In the genomic region with DNA sequence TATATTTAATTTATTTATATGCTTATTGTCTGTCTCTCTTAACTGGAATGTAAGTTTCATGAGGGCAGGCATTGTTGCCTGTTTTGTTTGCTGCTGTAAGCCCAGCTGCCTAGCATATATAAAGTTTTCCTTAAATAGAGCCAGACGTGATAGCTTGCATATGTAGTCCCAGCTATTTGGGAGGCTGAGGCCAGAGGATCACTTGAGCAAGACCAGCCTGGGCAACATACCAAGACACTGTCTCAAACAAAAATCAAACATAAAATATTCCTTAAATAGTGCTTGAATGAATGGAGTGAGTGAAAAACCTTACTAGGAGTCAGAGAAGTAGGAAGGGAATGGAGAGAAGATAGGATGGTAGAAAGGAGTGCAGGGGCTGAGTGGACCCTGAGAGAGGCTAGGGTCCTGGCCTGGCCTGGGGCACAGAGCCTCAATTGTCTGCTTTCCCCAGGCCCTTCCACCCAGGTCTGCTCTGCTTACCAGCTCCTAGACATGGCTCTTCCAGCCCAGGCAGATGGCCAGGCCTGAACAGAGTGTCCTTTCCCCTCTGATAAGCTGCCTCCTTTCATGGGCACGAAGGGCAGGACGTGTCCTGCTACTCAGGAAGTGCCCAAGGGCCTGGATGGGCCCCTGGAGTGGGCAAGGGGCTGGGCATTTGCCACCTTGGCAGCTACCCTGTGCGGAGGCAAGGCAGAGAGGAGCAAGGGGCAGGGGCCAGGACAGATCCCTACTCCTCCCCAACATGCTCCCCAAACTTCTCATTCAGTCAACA, we compare ENCODE assay signal across 15 cellular contexts. TPM values are rescaled to one million over a fixed set of nuclear protein-coding genes. Genes with fewer than 3 reads are reported as not detected.
DNase-seq lines count a peak whose midpoint lies in the region; ATAC-seq, FAIRE-seq and TF ChIP-seq lines count a peak whose summit lies in the region.
"Had no signal": no experiment of that assay in that cellular context is flagged by ENCODE, and none has a peak within 500 bp of the region (broad histone marks: within the 10 kb centered on the region; RNA-seq: fewer than 3 reads in every experiment).

No MANE protein-coding gene starts in this region.

- TF ChIP-seq CTCF in RWPE2 (IDR thresholded peaks at IDR 0.05; ENCODE audit: poor library complexity, severe bottlenecking) (no peak), heart left ventricle (IDR thresholded peaks at IDR 0.05) (no peak), spleen (IDR thresholded peaks at IDR 0.05 in 8 of 11, conservative IDR thresholded peaks at IDR 0.05 in 3 of 11) (no peak)

- H3K4me1 ChIP-seq in BLaER1 treated with 17β-estradiol and CSF1 and Interleukin-3, amounts not matched to agents 10 nM and 100 nM, result peaks cover 18 to 76% (median 52%) of the 10 kb centered on the region in 10 experiments
- peaks cover 12% of the 10 kb centered on the region for H3K4me1 ChIP-seq in RWPE2 (ENCODE audit: insufficient read depth, poor library complexity, severe bottlenecking)
- peaks cover 0 to 27% (median 3%) of the 10 kb centered on the region in 12 donors for H3K4me1 ChIP-seq in heart left ventricle
- peaks cover 2 to 45% (median 25%) of the 10 kb centered on the region in 6 donors for H3K4me1 ChIP-seq in spleen

- H3K9ac ChIP-seq in BLaER1 treated with 17β-estradiol and CSF1 and Interleukin-3, amounts not matched to agents 10 nM and 100 nM, result no peak overlapping the region

- no peak overlapping the region for H3K27ac ChIP-seq in BLaER1 treated with 17β-estradiol and CSF1 and Interleukin-3, amounts not matched to agents 10 nM and 100 nM
- H3K27ac ChIP-seq in RWPE2 (ENCODE audit: poor library complexity, severe bottlenecking), result peak overlapping the region; percentile 64
- peak overlapping the region; percentile 20 to 84 (median 73) for H3K27ac ChIP-seq in heart left ventricle
- peak overlapping the region in 7 of 8 donors; percentile 3 to 71 (median 54) for H3K27ac ChIP-seq in spleen
- H3K27ac ChIP-seq: ovary had no signal

- no peaks in the 10 kb centered on the region for H3K36me3 ChIP-seq in BLaER1 treated with 17β-estradiol and CSF1 and Interleukin-3, amounts not matched to agents 10 nM and 100 nM
- H3K36me3 ChIP-seq in RWPE2 (ENCODE audit: low read depth), result no peaks in the 10 kb centered on the region
- no peaks in the 10 kb centered on the region for H3K36me3 ChIP-seq in heart left ventricle
- no peaks in the 10 kb centered on the region for H3K36me3 ChIP-seq in spleen
- H3K36me3 ChIP-seq: ovary had no signal

- H3K4me2 ChIP-seq in BLaER1 treated with 17β-estradiol and CSF1 and Interleukin-3, amounts not matched to agents 10 nM and 100 nM, result peak overlapping the region in 8 of 11 experiments; percentile 22 to 67 (median 49); a peak in 8 of 22 replicates

- peaks cover 0 to 8% (median 0%) of the 10 kb centered on the region in 11 experiments; a peak in 1 of 22 replicates for H3K9me3 ChIP-seq in BLaER1 treated with 17β-estradiol and CSF1 and Interleukin-3, amounts not matched to agents 10 nM and 100 nM (replicated peaks in 1 of 11)
- H3K9me3 ChIP-seq in RWPE2 (ENCODE audit: severe bottlenecking) (no peaks in the 10 kb centered on the region), heart left ventricle (no peaks in the 10 kb centered on the region), spleen (no peaks in the 10 kb centered on the region)
- H3K9me3 ChIP-seq: ovary had no signal

- DNase-seq in RWPE2 (ENCODE audit: low spot score) (no peak), heart left ventricle (peak; percentile 65 to 87 (median 78)), spleen (no peak), COLO668 (lab: John Stamatoyannopoulos, UW; ENCODE audit: unreplicated experiment) (no peak), GM19239 (ENCODE audit: insufficient read length, low spot score) (no peak), DMS114 treated with DMSO at 0.1 percent for 48 hours (lab: John Stamatoyannopoulos, UW; ENCODE audit: unreplicated experiment) (no peak)
- DNase-seq: activated naive CD8-positive, alpha-beta T cell treated with anti-CD3 and anti-CD28 coated beads, Interleukin-2, amount 10 ng/mL, durations not matched to agents 7 days and 5 days; DMS53; effector CD4-positive, alpha-beta T cell; GDM1; KG1; natural killer cell had no signal

- peaks cover 0 to 6% (median 0%) of the 10 kb centered on the region in 11 experiments; a peak in 1 of 22 replicates for H4K20me1 ChIP-seq in BLaER1 treated with 17β-estradiol and CSF1 and Interleukin-3, amounts not matched to agents 10 nM and 100 nM

- TF ChIP-seq POLR2A in heart left ventricle (IDR thresholded peaks at IDR 0.05) (no peak), spleen (IDR thresholded peaks at IDR 0.05) (no peak)

- H3K27me3 ChIP-seq in BLaER1 treated with 17β-estradiol and CSF1 and Interleukin-3, amounts not matched to agents 10 nM and 100 nM, result peaks cover 0 to 8% (median 0%) of the 10 kb centered on the region in 11 experiments; a peak in 3 of 22 replicates
- H3K27me3 ChIP-seq in RWPE2 (ENCODE audit: insufficient read depth, poor library complexity, severe bottlenecking), result no peaks in the 10 kb centered on the region
- no peaks in the 10 kb centered on the region for H3K27me3 ChIP-seq in heart left ventricle
- H3K27me3 ChIP-seq in spleen (replicated peaks in 1 of 7), result peaks cover 0 to 6% (median 0%) of the 10 kb centered on the region in 7 donors
- H3K27me3 ChIP-seq: ovary had no signal

- intact Hi-C loops in heart left ventricle (cut with DNase I) (no loop called here), spleen (cut with DNase I; ENCODE audit: low total_unique reads) (no loop called here)

- H3K4me3 ChIP-seq in BLaER1 treated with 17β-estradiol and CSF1 and Interleukin-3, amounts not matched to agents 10 nM and 100 nM, result no peak overlapping the region
- H3K4me3 ChIP-seq in RWPE2 (ENCODE audit: severe bottlenecking) (no peak overlapping the region), heart left ventricle (no peak overlapping the region), spleen (no peak overlapping the region)
- H3K4me3 ChIP-seq: ovary had no signal

- 43 to 52% (median 43%) methylated on average over 4 of the region's 4 CpGs for WGBS in heart left ventricle, 4 donors
- WGBS in spleen, 5 donors, result 53 to 77% (median 63%) methylated on average over 3 to 4 of the region's 4 CpGs

- FAIRE-seq in GM19239 (lab: Jason Lieb, UNC), result no peak
- FAIRE-seq: urothelium cell line had no signal

- no peak for ATAC-seq in RWPE2 (ENCODE audit: low read depth)
- peak; percentile 93 to 98 (median 95) for ATAC-seq in heart left ventricle

RNA-seq across cellular contexts. Expression of gene BAK1, which starts 17.7 kb away (rescaled TPM):
- total RNA-seq in heart left ventricle (10 to 100 TPM; 13.9 to 33.4 (median 18.9) TPM), spleen (10 to 100 TPM; 22.6 to 34.4 (median 28.3) TPM)
- polyA plus RNA-seq in heart left ventricle (10 to 100 TPM; 18.1 to 55.3 TPM), spleen (10 to 100 TPM; 14.9 to 32.2 (median 20.6) TPM)

RNA-seq across cellular contexts. Expression of gene ITPR3, which starts 23.4 kb away (rescaled TPM):
- total RNA-seq in heart left ventricle (10 to 100 TPM in 2 of 9 donors, 1 to 10 TPM in 7; 4.8 to 33.5 (median 7.8) TPM), spleen (10 to 100 TPM; 42.1 to 95.6 (median 68.1) TPM)
- polyA plus RNA-seq in heart left ventricle (1 to 10 TPM; 6.1 to 8.9 TPM), spleen (10 to 100 TPM in 2 of 3 donors, 1 to 10 TPM in 1; 9.9 to 37.9 (median 20.0) TPM)

Comparison
In these comparisons a context has a peak if more than half of its experiments do, and no peak if none do; other contexts are left out.
1. H3K27ac ChIP-seq: peak in RWPE2 (single experiment), heart left ventricle (12 of 12) and spleen (7 of 8); none in BLaER1 treated with 17β-estradiol and CSF1 and Interleukin-3, amounts not matched to agents 10 nM and 100 nM (0 of 11).
2. DNase-seq: peak in heart left ventricle (5 of 5); none in RWPE2 (single experiment), spleen (single experiment), COLO668 (single experiment), GM19239 (single experiment) and DMS114 treated with DMSO at 0.1 percent for 48 hours (single experiment).